Comparison of ENCODE assay signal across 8 cellular contexts in the genomic region with DNA sequence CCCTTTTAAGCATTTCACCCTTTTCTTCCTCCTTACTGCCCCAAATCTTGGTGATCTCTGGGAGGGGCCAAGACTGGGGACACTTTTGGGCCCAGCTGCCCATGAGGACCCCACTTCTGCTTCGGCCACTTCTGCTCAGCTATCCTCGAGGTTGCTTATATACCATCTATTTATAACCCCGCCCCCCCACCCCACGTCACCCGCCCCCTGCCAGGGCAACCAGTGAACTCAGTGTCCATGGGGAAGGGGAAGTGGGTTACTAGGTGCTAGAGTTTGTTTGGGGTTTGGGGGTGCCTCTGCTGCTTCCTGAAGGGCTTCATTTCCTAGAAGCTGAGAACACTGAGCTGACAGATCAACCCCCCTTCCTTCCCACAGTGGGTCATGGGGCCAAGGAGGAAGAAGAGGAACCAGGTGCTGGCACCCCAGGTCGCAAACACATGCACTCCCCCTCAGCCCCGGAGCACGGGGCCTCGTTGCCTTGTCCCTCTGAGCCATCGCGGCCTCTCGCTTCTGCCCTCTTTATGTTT. TPM values are rescaled to one million over a fixed set of nuclear protein-coding genes. Genes with fewer than 3 reads are reported as not detected.
A peak's percentile ranks its signal among the peaks of the same experiment; 100 is the strongest.
DNase-seq lines count a peak whose midpoint lies in the region; ATAC-seq and TF ChIP-seq lines count a peak whose summit lies in the region.

No MANE protein-coding gene starts in this region.

- peak overlapping the region; percentile 96 to 97 for H3K27ac Mint-ChIP-seq in T-cell
- H3K27ac Mint-ChIP-seq in natural killer cell treated with Interleukin-12 subunit alpha and Interleukin-12 subunit beta and Interleukin-15 and Interleukin-18, amount 100 ng/mL, for 72 hours, result peak overlapping the region; percentile 93

- CTCF ChIA-PET in T-cell (lab: Charles Lee), result interaction anchor here in 1 of 2 donors (0.5 to 1.9 kb wide), 5 partner anchors 13 to 239 kb away, joined by 3 to 8 read pairs (median 5); a partner anchor contains a TSS

- in situ Hi-C loops in GM13977 (cut with MboI; ENCODE audit: low pct_unique_long_range_greater_than_20kb, low sequenced_read_pairs, unreplicated experiment), result no loop called here

- 37 to 46% methylated on average over 6 to 11 of the region's 12 CpGs for WGBS in body of pancreas, 2 donors

- H3K27me3 Mint-ChIP-seq in T-cell, result no peaks in the 10 kb centered on the region
- H3K27me3 Mint-ChIP-seq in natural killer cell treated with Interleukin-12 subunit alpha and Interleukin-12 subunit beta and Interleukin-15 and Interleukin-18, amount 100 ng/mL, for 72 hours, result no peaks in the 10 kb centered on the region

- peaks cover 57 to 72% (median 65%) of the 10 kb centered on the region in 3 donors for H3K4me1 Mint-ChIP-seq in T-cell
- peaks cover 44 to 45% of the 10 kb centered on the region in 2 donors for H3K4me1 Mint-ChIP-seq in natural killer cell treated with Interleukin-12 subunit alpha and Interleukin-12 subunit beta and Interleukin-15 and Interleukin-18, amount 100 ng/mL, for 72 hours (ENCODE audit: low read depth in 2 of 2)

- H3K4me3 Mint-ChIP-seq in T-cell, result peak overlapping the region; percentile 17 to 65 (median 21)
- peak overlapping the region; percentile 70 for H3K4me3 Mint-ChIP-seq in natural killer cell treated with Interleukin-12 subunit alpha and Interleukin-12 subunit beta and Interleukin-15 and Interleukin-18, amount 100 ng/mL, for 72 hours

- no peak overlapping the region for H3K4me3 ChIP-seq in body of pancreas

- intact Hi-C loops in body of pancreas (cut with DNase I), result no loop called here

- H3K27ac ChIP-seq in body of pancreas, result peak overlapping the region in 1 of 4 donors; percentile 72

- POLR2A ChIA-PET in T-cell (lab: Charles Lee), result interaction anchor here (0.6 to 1.4 kb wide), 6 partner anchors 8 to 40 kb away, joined by 3 to 13 read pairs (median 7); no protein-coding TSS in a partner anchor

- H3K36me3 Mint-ChIP-seq in T-cell, result no peaks in the 10 kb centered on the region
- no peaks in the 10 kb centered on the region for H3K36me3 Mint-ChIP-seq in natural killer cell treated with Interleukin-12 subunit alpha and Interleukin-12 subunit beta and Interleukin-15 and Interleukin-18, amount 100 ng/mL, for 72 hours

- DNase-seq in GM13977 (ENCODE audit: low spot score) (peak; percentile 62), T-cell (peak in 33 of 34 experiments; percentile 49 to 93 (median 83)), body of pancreas (peak in 3 of 4 donors; percentile 20 to 73 (median 27)), NCI-H187 (lab: John Stamatoyannopoulos, UW) (no peak)
- peak; percentile 85 for DNase-seq in natural killer cell treated with Interleukin-12 subunit alpha and Interleukin-12 subunit beta and Interleukin-15 and Interleukin-18, amount 100 ng/mL, for 72 hours (ENCODE audit: low spot score)

- H3K9me3 Mint-ChIP-seq in T-cell, result no peaks in the 10 kb centered on the region
- no peaks in the 10 kb centered on the region for H3K9me3 Mint-ChIP-seq in natural killer cell treated with Interleukin-12 subunit alpha and Interleukin-12 subunit beta and Interleukin-15 and Interleukin-18, amount 100 ng/mL, for 72 hours

- ATAC-seq in T-cell (replicated peaks in 1 of 4), result peak; percentile 81 to 86 (median 84)
- ATAC-seq in body of pancreas, result no peak
- peak; percentile 86 to 91 for ATAC-seq in natural killer cell treated with Interleukin-12 subunit alpha and Interleukin-12 subunit beta and Interleukin-15 and Interleukin-18, amount 100 ng/mL, for 72 hours
- no peak for ATAC-seq in GM19324 (IDR thresholded peaks at IDR 0.05; ENCODE audit: low FRiP score, unreplicated experiment)
- no peak for ATAC-seq in GM21381 (IDR thresholded peaks at IDR 0.05; ENCODE audit: unreplicated experiment)
- no peak for ATAC-seq in HG02885 (IDR thresholded peaks at IDR 0.05; ENCODE audit: poor library complexity, unreplicated experiment)

- TF ChIP-seq CTCF in GM13977 (IDR thresholded peaks at IDR 0.05; ENCODE audit: extremely low read depth, insufficient read depth, missing control alignments), result no peak
- TF ChIP-seq CTCF in body of pancreas (IDR thresholded peaks at IDR 0.05), result no peak

- no peak for TF ChIP-seq POLR2A in body of pancreas (IDR thresholded peaks at IDR 0.05)

- no peaks in the 10 kb centered on the region for H3K9me3 ChIP-seq in body of pancreas

- no peaks in the 10 kb centered on the region for H3K4me1 ChIP-seq in body of pancreas

- H3K36me3 ChIP-seq in body of pancreas (replicated peaks in 1 of 2; ENCODE audit: insufficient read depth in 1 of 2, low read depth in 2 of 2), result no peaks in the 10 kb centered on the region

- H3K27me3 ChIP-seq in body of pancreas, result no peaks in the 10 kb centered on the region

RNA-seq across cellular contexts. Expression of a gene that starts 6.1 kb away (rescaled TPM):
- total RNA-seq in T-cell (1,000 to 10,000 TPM in 1 of 5 donors, 100 to 1,000 TPM in 4; 194 to 1,118 (median 206) TPM), body of pancreas (10 to 100 TPM; 11.5 to 24.6 TPM)
- 100 to 1,000 TPM; 348 to 798 TPM for total RNA-seq in natural killer cell treated with Interleukin-12 subunit alpha and Interleukin-12 subunit beta and Interleukin-15 and Interleukin-18, amount 100 ng/mL, for 72 hours

RNA-seq across cellular contexts. Expression of a gene that starts 44.0 kb away (rescaled TPM):
- total RNA-seq in T-cell, result 100 to 1,000 TPM; 159 to 280 (median 179) TPM
- 10 to 100 TPM; 32.4 to 86.7 TPM for total RNA-seq in body of pancreas
- total RNA-seq in natural killer cell treated with Interleukin-12 subunit alpha and Interleukin-12 subunit beta and Interleukin-15 and Interleukin-18, amount 100 ng/mL, for 72 hours, result 100 to 1,000 TPM; 225 to 449 TPM

RNA-seq across cellular contexts. Expression of a gene that starts 58.0 kb away (rescaled TPM):
- total RNA-seq in T-cell, result 100 to 1,000 TPM; 170 to 272 (median 224) TPM
- 10 to 100 TPM; 82.5 to 83.4 TPM for total RNA-seq in body of pancreas
- total RNA-seq in natural killer cell treated with Interleukin-12 subunit alpha and Interleukin-12 subunit beta and Interleukin-15 and Interleukin-18, amount 100 ng/mL, for 72 hours, result 100 to 1,000 TPM; 140 to 160 TPM

Comparison
In these comparisons a context has a peak if more than half of its experiments do, and no peak if none do; other contexts are left out.
1. DNase-seq: peak in GM13977 (single experiment), T-cell (33 of 34), body of pancreas (3 of 4) and natural killer cell treated with Interleukin-12 subunit alpha and Interleukin-12 subunit beta and Interleukin-15 and Interleukin-18, amount 100 ng/mL, for 72 hours (single experiment); none in NCI-H187 (0 of 2).
2. ATAC-seq: peak in T-cell (4 of 4) and natural killer cell treated with Interleukin-12 subunit alpha and Interleukin-12 subunit beta and Interleukin-15 and Interleukin-18, amount 100 ng/mL, for 72 hours (2 of 2); none in body of pancreas (single experiment), GM19324 (single experiment), GM21381 (single experiment) and HG02885 (single experiment).
3. RNA of a gene that starts 6.1 kb away (total RNA-seq): 348 to 798 TPM in natural killer cell treated with Interleukin-12 subunit alpha and Interleukin-12 subunit beta and Interleukin-15 and Interleukin-18, amount 100 ng/mL, for 72 hours and 194 to 1,118 TPM in T-cell; 11.5 to 24.6 TPM in body of pancreas; every median in the first group is over 4 times any median in the second.